ENCODE assay signal across 32 cellular contexts in the genomic region with DNA sequence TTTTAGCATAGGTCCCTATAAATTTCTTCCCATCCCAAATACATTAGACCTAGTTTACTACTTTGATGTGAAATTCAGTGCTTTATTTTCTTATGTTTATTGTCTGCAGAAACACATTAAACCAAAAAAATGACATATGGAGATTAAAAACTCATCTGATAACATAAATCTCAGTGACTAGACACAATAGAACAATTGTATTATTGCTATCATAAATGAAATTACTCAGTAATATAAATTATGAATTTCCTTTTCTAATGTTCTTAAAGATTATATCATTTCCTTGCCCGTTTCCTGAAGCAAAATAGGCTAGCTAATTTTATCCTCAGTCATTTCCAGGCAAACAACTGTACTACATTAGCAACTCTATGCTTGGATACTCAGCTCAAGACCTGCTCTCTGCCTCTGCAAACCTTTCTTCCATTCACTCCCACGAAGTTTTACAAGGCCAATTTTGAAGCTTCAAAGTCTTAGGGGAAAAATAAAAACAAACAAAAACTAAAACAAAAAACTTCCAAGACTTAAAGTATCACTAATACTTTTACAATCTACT.
"Had no signal": no experiment of that assay in that cellular context is flagged by ENCODE, and none has a peak within 500 bp of the region (broad histone marks: within the 10 kb centered on the region; RNA-seq: fewer than 3 reads in every experiment).

No MANE protein-coding gene starts in this region.

- H3K36me3 ChIP-seq: adrenal gland, breast epithelium, WERI-Rb-1 had no signal

- H3K27me3 ChIP-seq: adrenal gland, body of pancreas, breast epithelium had no signal

- H2AFZ ChIP-seq: PC-9 had no signal

- H3K4me3 Mint-ChIP-seq: activated CD8-positive, alpha-beta T cell treated with anti-CD3 and anti-CD28 coated beads for 36 hours; activated naive CD4-positive, alpha-beta T cell treated with anti-CD3 and anti-CD28 coated beads for 36 hours; activated T-cell treated with anti-CD3 and anti-CD28 coated beads, Interleukin-2, amount 50 U/mL, for 72 hours; activated T-helper 17 cell treated with anti-CD3 and anti-CD28 coated beads, Interleukin-2, amount 50 U/mL, for 72 hours had no signal

- ATAC-seq: activated CD8-positive, alpha-beta T cell treated with anti-CD3 and anti-CD28 coated beads for 36 hours; activated naive CD4-positive, alpha-beta T cell treated with anti-CD3 and anti-CD28 coated beads, Interleukin-2, amount 50 U/mL, for 72 hours; activated T-cell treated with anti-CD3 and anti-CD28 coated beads, Interleukin-2, amount 50 U/mL, for 72 hours; activated T-helper 17 cell treated with anti-CD3 and anti-CD28 coated beads, Interleukin-2, amount 50 U/mL, for 72 hours; body of pancreas; Right ventricle myocardium inferior had no signal

- H3K4me1 Mint-ChIP-seq: activated T-helper 17 cell treated with anti-CD3 and anti-CD28 coated beads, Interleukin-2, amount 50 U/mL, for 72 hours had no signal

- H3K27ac Mint-ChIP-seq: activated CD8-positive, alpha-beta T cell treated with anti-CD3 and anti-CD28 coated beads for 36 hours; activated naive CD4-positive, alpha-beta T cell treated with anti-CD3 and anti-CD28 coated beads for 36 hours; activated naive CD4-positive, alpha-beta T cell treated with anti-CD3 and anti-CD28 coated beads, Interleukin-2, amount 50 U/mL, for 72 hours; activated T-cell treated with anti-CD3 and anti-CD28 coated beads, Interleukin-2, amount 50 U/mL, for 72 hours; activated T-helper 17 cell treated with anti-CD3 and anti-CD28 coated beads, Interleukin-2, amount 50 U/mL, for 72 hours had no signal

- H3K4me1 ChIP-seq: body of pancreas, breast epithelium had no signal

- DNase-seq: activated CD4-positive, alpha-beta T cell treated with anti-CD3 and anti-CD28 coated beads for 1 hour; activated CD4-positive, alpha-beta T cell treated with anti-CD3 and anti-CD28 coated beads for 48 hours; activated CD4-positive, alpha-beta T cell treated with anti-CD3 and anti-CD28 coated beads, Interleukin-2, amount 50 U/mL, for 4 hours; activated CD4-positive, CD25-positive, alpha-beta regulatory T cell; activated CD8-positive, alpha-beta T cell treated with anti-CD3 and anti-CD28 coated beads for 36 hours; activated gamma-delta T cell; activated naive CD4-positive, alpha-beta T cell treated with anti-CD3 and anti-CD28 coated beads for 36 hours; activated T-cell treated with anti-CD3 and anti-CD28 coated beads, Interleukin-2, amount 50 U/mL, for 1 hour; activated T-cell treated with anti-CD3 and anti-CD28 coated beads, Interleukin-2, amount 50 U/mL, for 72 hours; adrenal gland; body of pancreas; cerebellar nuclear complex; MM.1S; MV-4-11; NCI-H1092; NCI-H1436 treated with DMSO at 0.1 percent for 48 hours; NCI-H1694 treated with DMSO at 0.1 percent for 48 hours; NCI-H2029; NCI-H345; NCI-H524 treated with DMSO at 0.1 percent for 48 hours; NK-92 treated with Interleukin-12 subunit alpha and Interleukin-12 subunit beta, amount 100 ng/mL, for 24 hours; PC-9; SIG-M5; T1000; WERI-Rb-1 had no signal

- H3K9me3 Mint-ChIP-seq: activated naive CD4-positive, alpha-beta T cell treated with anti-CD3 and anti-CD28 coated beads for 36 hours had no signal

- FAIRE-seq: astrocyte, RCC 7860 had no signal

- H3K4me3 ChIP-seq: adrenal gland, body of pancreas, breast epithelium, PC-9 had no signal

- H3K27ac ChIP-seq: adrenal gland, body of pancreas, breast epithelium, PC-9, RWPE1, WERI-Rb-1 had no signal

- H3K4me2 ChIP-seq: PC-9 had no signal

- H3K27me3 Mint-ChIP-seq: activated CD8-positive, alpha-beta T cell treated with anti-CD3 and anti-CD28 coated beads for 36 hours; activated T-helper 17 cell treated with anti-CD3 and anti-CD28 coated beads, Interleukin-2, amount 50 U/mL, for 72 hours had no signal
